8 cellular contexts compared by ENCODE assay signal in genomic region chr10:115417585-115418265, GRCh38.
DNase-seq lines count a peak whose midpoint lies in the region; ATAC-seq and TF ChIP-seq lines count a peak whose summit lies in the region.

No MANE protein-coding gene starts in this region.

- no peaks in the 10 kb centered on the region for H3K4me1 ChIP-seq in uterus

- no peak for TF ChIP-seq POLR2A in uterus (IDR thresholded peaks at IDR 0.05)

- H3K36me3 Mint-ChIP-seq in CD14-positive monocyte = no peaks in the 10 kb centered on the region

- H3K27me3 ChIP-seq in uterus = no peaks in the 10 kb centered on the region

- TF ChIP-seq CTCF in CD14-positive monocyte (IDR thresholded peaks at IDR 0.05) = peak; percentile 39
- TF ChIP-seq CTCF in uterus (IDR thresholded peaks at IDR 0.05) = no peak

- no peak overlapping the region for H3K27ac Mint-ChIP-seq in CD14-positive monocyte

- DNase-seq in CD14-positive monocyte (ENCODE audit: low spot score) (no peak), NCI-H226 (peak; percentile 6), cerebellar cortex (ENCODE audit: low spot score) (peak; percentile 27), non-pigmented ciliary epithelial cell (ENCODE audit: low read depth) (peak; percentile 19), uterus (no peak), NCI-H2081 treated with DMSO at 0.1 percent for 48 hours (lab: John Stamatoyannopoulos, UW) (no peak)

- H3K9me3 Mint-ChIP-seq in CD14-positive monocyte = no peaks in the 10 kb centered on the region

- H3K27ac ChIP-seq in uterus = no peak overlapping the region

- no peaks in the 10 kb centered on the region for H3K36me3 ChIP-seq in uterus

- peak; percentile 88 for ATAC-seq in GM18517 (IDR thresholded peaks at IDR 0.05; ENCODE audit: unreplicated experiment)
- peak; percentile 92 for ATAC-seq in HG02870 (IDR thresholded peaks at IDR 0.05; ENCODE audit: unreplicated experiment)

- no peak overlapping the region for H3K4me3 ChIP-seq in uterus

- no peaks in the 10 kb centered on the region for H3K4me1 Mint-ChIP-seq in CD14-positive monocyte

- no peaks in the 10 kb centered on the region for H3K9me3 ChIP-seq in uterus

- no peak overlapping the region for H3K4me3 Mint-ChIP-seq in CD14-positive monocyte

- H3K27me3 Mint-ChIP-seq in CD14-positive monocyte (ENCODE audit: low read depth in 3 of 3) = peaks cover 0 to 2% (median 1%) of the 10 kb centered on the region in 3 donors

- intact Hi-C loops in CD14-positive monocyte (cut with micrococcal nuclease) (no loop called here), uterus (cut with DNase I; ENCODE audit: low total_unique reads) (no loop called here)

Comparison
In these comparisons a context has a peak if more than half of its experiments do, and no peak if none do; other contexts are left out.
1. DNase-seq: peak in NCI-H226 (single experiment), cerebellar cortex (single experiment) and non-pigmented ciliary epithelial cell (single experiment); none in CD14-positive monocyte (single experiment), uterus (0 of 2) and NCI-H2081 treated with DMSO at 0.1 percent for 48 hours (single experiment).